In genomic region chr15:60021589-60022378, GRCh38 we compare ENCODE assay signal across 27 cellular contexts. TPM values are rescaled to one million over a fixed set of nuclear protein-coding genes. Genes with fewer than 3 reads are reported as not detected.
DNase-seq lines count a peak whose midpoint lies in the region; ATAC-seq and TF ChIP-seq lines count a peak whose summit lies in the region.
"Had no signal": no experiment of that assay in that cellular context is flagged by ENCODE, and none has a peak within 500 bp of the region (broad histone marks: within the 10 kb centered on the region; RNA-seq: fewer than 3 reads in every experiment).

No MANE protein-coding gene starts in this region.

- intact Hi-C loops in Calu3 (cut with micrococcal nuclease; ENCODE audit: unreplicated experiment): no loop called here

- H3K4me1 Mint-ChIP-seq in Calu3 (ENCODE audit: low read depth, unreplicated experiment): peaks cover 59% of the 10 kb centered on the region
- H3K4me1 Mint-ChIP-seq: stimulated activated memory B cell treated with anti-CD40 and anti-IgM and Interleukin-4, amounts not matched to agents 10 μg/mL and 1 μg/mL and 100 μg/mL, for 72 hours had no signal

- TF ChIP-seq CTCF in Calu3 (IDR thresholded peaks at IDR 0.05; ENCODE audit: unreplicated experiment): no peak
- TF ChIP-seq CTCF in RWPE2 (IDR thresholded peaks at IDR 0.05; ENCODE audit: poor library complexity, severe bottlenecking): no peak
- TF ChIP-seq CTCF in tibial nerve (IDR thresholded peaks at IDR 0.05): no peak

- H3K27me3 Mint-ChIP-seq in Calu3 (ENCODE audit: unreplicated experiment): no peaks in the 10 kb centered on the region

- no peak overlapping the region for H3K27ac ChIP-seq in RWPE2 (ENCODE audit: poor library complexity, severe bottlenecking)
- H3K27ac ChIP-seq in epithelial cell of prostate: peak overlapping the region; percentile 2
- no peak overlapping the region for H3K27ac ChIP-seq in tibial nerve
- H3K27ac ChIP-seq: thoracic aorta had no signal

- H3K36me3 ChIP-seq in RWPE2 (ENCODE audit: low read depth) (no peaks in the 10 kb centered on the region), tibial nerve (no peaks in the 10 kb centered on the region)
- H3K36me3 ChIP-seq: HAP-1, thoracic aorta had no signal

- ATAC-seq in RWPE2 (ENCODE audit: low read depth): peak; percentile 45; the same call in 2 of the 3 replicates
- ATAC-seq: activated CD4-positive, CD25-positive, alpha-beta regulatory T cell treated with anti-CD3 and anti-CD28 coated beads, Interleukin-2, amount 50 U/mL, for 24 hours; activated T-helper 17 cell treated with anti-CD3 and anti-CD28 coated beads, Interleukin-2, amount 50 U/mL, for 72 hours; mucosa of descending colon; Panc1; stimulated activated memory B cell treated with anti-CD40 and anti-IgM and Interleukin-4, amounts not matched to agents 10 μg/mL and 1 μg/mL and 100 μg/mL, for 72 hours had no signal

- peak overlapping the region; percentile 62 for H3K27ac Mint-ChIP-seq in Calu3 (ENCODE audit: unreplicated experiment)
- H3K27ac Mint-ChIP-seq: activated naive CD8-positive, alpha-beta T cell; activated T-helper 17 cell treated with anti-CD3 and anti-CD28 coated beads, Interleukin-2, amount 50 U/mL, for 72 hours; CD14-positive monocyte; progenitor cell of endocrine pancreas; stimulated activated memory B cell treated with anti-CD40 and anti-IgM and Interleukin-4, amounts not matched to agents 10 μg/mL and 1 μg/mL and 100 μg/mL, for 72 hours; T-helper 2 cell treated with Interferon-gamma antibody and Interleukin-4, amounts not matched to agents 5 μg/mL and 100 μg/mL, for 36 hours had no signal

- TF ChIP-seq POLR2A in tibial nerve (IDR thresholded peaks at IDR 0.05): no peak

- H3K4me1 ChIP-seq in RWPE2 (ENCODE audit: insufficient read depth, poor library complexity, severe bottlenecking) (peaks cover 15% of the 10 kb centered on the region), tibial nerve (no peaks in the 10 kb centered on the region)
- H3K4me1 ChIP-seq: HAP-1 had no signal

- 78 to 80% methylated on average over 7 of the region's 7 CpGs for WGBS in tibial nerve, 2 donors

- H3K4me3 ChIP-seq in RWPE2 (ENCODE audit: severe bottlenecking) (no peak overlapping the region), tibial nerve (no peak overlapping the region)
- H3K4me3 ChIP-seq: HAP-1, mucosa of descending colon, thoracic aorta had no signal

- DNase-seq in Calu3 (peak; percentile 56), HT1080 (ENCODE audit: low read depth) (peak; percentile 90), RWPE2 (ENCODE audit: low spot score) (no peak), epithelial cell of prostate (ENCODE audit: low read depth, low spot score) (peak; percentile 24), NCI-H2081 (lab: John Stamatoyannopoulos, UW) (no peak), tibial nerve (ENCODE audit: low spot score in 2 of 2) (no peak), T-helper 9 cell (no peak), NCI-H345 treated with DMSO at 0.1 percent for 48 hours (lab: John Stamatoyannopoulos, UW; ENCODE audit: unreplicated experiment) (no peak)
- DNase-seq: effector CD4-positive, alpha-beta T cell; glutamatergic neuron; mucosa of descending colon; SK-N-SH; stimulated activated CD4-positive, alpha-beta T cell treated with anti-CD3 and anti-CD28 coated beads, Interleukin-1b, Interleukin-23, amount 100 ng/mL, for 48 hours had no signal

- peaks cover 9% of the 10 kb centered on the region for H3K36me3 Mint-ChIP-seq in Calu3 (ENCODE audit: insufficient read depth, unreplicated experiment)
- H3K36me3 Mint-ChIP-seq: CD14-positive monocyte; stimulated activated memory B cell treated with anti-CD40 and anti-IgM and Interleukin-4, amounts not matched to agents 10 μg/mL and 1 μg/mL and 100 μg/mL, for 72 hours had no signal

- H3K4me3 Mint-ChIP-seq in Calu3 (ENCODE audit: low read depth, unreplicated experiment): no peak overlapping the region
- H3K4me3 Mint-ChIP-seq: activated naive CD8-positive, alpha-beta T cell; activated T-helper 17 cell treated with anti-CD3 and anti-CD28 coated beads, Interleukin-2, amount 50 U/mL, for 72 hours; CD14-positive monocyte; stimulated activated memory B cell treated with anti-CD40 and anti-IgM and Interleukin-4, amounts not matched to agents 10 μg/mL and 1 μg/mL and 100 μg/mL, for 72 hours; T-helper 2 cell treated with Interferon-gamma antibody and Interleukin-4, amounts not matched to agents 5 μg/mL and 100 μg/mL, for 36 hours had no signal

- H3K9me3 Mint-ChIP-seq in Calu3 (ENCODE audit: low read depth, unreplicated experiment): peaks cover 8% of the 10 kb centered on the region

- no peaks in the 10 kb centered on the region for H3K9me3 ChIP-seq in RWPE2 (ENCODE audit: severe bottlenecking)
- peaks cover 0 to 16% (median 0%) of the 10 kb centered on the region in 4 donors for H3K9me3 ChIP-seq in tibial nerve
- H3K9me3 ChIP-seq: HAP-1, mucosa of descending colon, SK-N-SH, thoracic aorta had no signal

- no TSS peak for BruUV-seq in Calu3 (replicated peaks; lab: Mats Ljungman, UMichigan)

- TF ChIP-seq EP300 in tibial nerve (IDR thresholded peaks at IDR 0.05): no peak

- CTCF ChIA-PET in Calu3 (lab: Charles Lee): interaction anchor here (0.9 kb wide), 1 partner anchor 158 kb away, joined by 5 read pairs; no protein-coding TSS in a partner anchor

- no peaks in the 10 kb centered on the region for H3K27me3 ChIP-seq in RWPE2 (ENCODE audit: insufficient read depth, poor library complexity, severe bottlenecking)
- no peaks in the 10 kb centered on the region for H3K27me3 ChIP-seq in tibial nerve

RNA-seq across cellular contexts. Expression of gene FOXB1, which starts 17.7 kb away (rescaled TPM):
- total RNA-seq in Calu3 (2022) (not detected in 2 replicates), tibial nerve (not detected)
- not detected in 2 replicates for total RNA-seq in HT1080 (2014; rRNA removed; shearing (Covaris generic))
- not detected in 2 replicates for polyA plus RNA-seq in HT1080 (2015; cell fraction: cytosol; rRNA removed)
- not detected in 2 replicates for polyA plus RNA-seq in HT1080 (2015; cell fraction: nucleus; rRNA removed)
- total RNA-seq: fibroblast of lung, liver, mucosa of descending colon, progenitor cell of endocrine pancreas, skeletal muscle tissue, thoracic aorta had no signal
- polyA plus RNA-seq: CD14-positive monocyte, fibroblast of lung, liver, neural cell, SK-N-SH had no signal

Comparison
In these comparisons a context has a peak if more than half of its experiments do, and no peak if none do; other contexts are left out.
1. DNase-seq: peak in Calu3 (single experiment), HT1080 (single experiment) and epithelial cell of prostate (single experiment); none in RWPE2 (single experiment), NCI-H2081 (0 of 2), tibial nerve (0 of 2), T-helper 9 cell (single experiment) and NCI-H345 treated with DMSO at 0.1 percent for 48 hours (single experiment).